In genomic region chr11:133153031-133153430, GRCh38 we compare ENCODE assay signal across 15 cellular contexts.
"Had no signal": no experiment of that assay in that cellular context is flagged by ENCODE, and none has a peak within 500 bp of the region (broad histone marks: within the 10 kb centered on the region; RNA-seq: fewer than 3 reads in every experiment).

No MANE protein-coding gene starts in this region.

- DNase-seq: activated CD4-positive, alpha-beta T cell treated with anti-CD3 and anti-CD28 coated beads for 4 hours; activated CD8-positive, alpha-beta memory T cell treated with anti-CD3 and anti-CD28 coated beads, Interleukin-2, amount 50 U/mL, for 4 hours; activated CD8-positive, alpha-beta T cell treated with anti-CD3 and anti-CD28 coated beads for 36 hours; activated gamma-delta T cell treated with Interleukin-2 at 50 U/mL for 16 hours; activated T-cell treated with anti-CD3 and anti-CD28 coated beads, Interleukin-2, amount 50 U/mL, for 72 hours; foreskin melanocyte; heart left ventricle; sigmoid colon; stimulated activated CD4-positive, alpha-beta T cell treated with anti-CD3 and anti-CD28 coated beads, Interleukin-2, amount 100 ng/mL, for 48 hours; stimulated activated CD8-positive, alpha-beta memory T cell treated with anti-CD3 and anti-CD28 coated beads, Interleukin-4, amount 100 ng/mL, for 48 hours; T-helper 9 cell had no signal

- ATAC-seq: activated CD8-positive, alpha-beta T cell treated with anti-CD3 and anti-CD28 coated beads for 36 hours; activated T-cell treated with anti-CD3 and anti-CD28 coated beads, Interleukin-2, amount 50 U/mL, for 72 hours; heart left ventricle had no signal

- H3K36me3 Mint-ChIP-seq: mesothelial cell of epicardium had no signal

- H3K4me1 ChIP-seq: heart left ventricle, prostate gland, sigmoid colon had no signal

- H3K4me3 Mint-ChIP-seq: activated CD8-positive, alpha-beta T cell treated with anti-CD3 and anti-CD28 coated beads for 36 hours; activated T-cell treated with anti-CD3 and anti-CD28 coated beads, Interleukin-2, amount 50 U/mL, for 72 hours; mesothelial cell of epicardium; stimulated activated naive CD8-positive, alpha-beta T cell treated with anti-CD3 and anti-CD28 coated beads, Interleukin-15, Interleukin-2, amounts not matched to agents 100 ng/mL and 50 ng/mL, for 24 hours had no signal

- H3K27ac Mint-ChIP-seq: activated CD8-positive, alpha-beta T cell treated with anti-CD3 and anti-CD28 coated beads for 36 hours; activated T-cell treated with anti-CD3 and anti-CD28 coated beads, Interleukin-2, amount 50 U/mL, for 72 hours; mesothelial cell of epicardium; stimulated activated naive CD8-positive, alpha-beta T cell treated with anti-CD3 and anti-CD28 coated beads, Interleukin-15, Interleukin-2, amounts not matched to agents 100 ng/mL and 50 ng/mL, for 24 hours had no signal

- H3K9me3 ChIP-seq: heart left ventricle, prostate gland, sigmoid colon had no signal

- H3K27ac ChIP-seq: heart left ventricle, prostate gland, sigmoid colon, VCaP had no signal

- H3K9me3 Mint-ChIP-seq: activated CD8-positive, alpha-beta T cell treated with anti-CD3 and anti-CD28 coated beads for 36 hours; activated T-cell treated with anti-CD3 and anti-CD28 coated beads, Interleukin-2, amount 50 U/mL, for 72 hours; mesothelial cell of epicardium; stimulated activated naive CD8-positive, alpha-beta T cell treated with anti-CD3 and anti-CD28 coated beads, Interleukin-15, Interleukin-2, amounts not matched to agents 100 ng/mL and 50 ng/mL, for 24 hours had no signal

- H3K36me3 ChIP-seq: heart left ventricle, prostate gland, sigmoid colon had no signal

- H3K4me3 ChIP-seq: heart left ventricle, prostate gland, sigmoid colon had no signal
